12 cellular contexts compared by ENCODE assay signal in the genomic region with DNA sequence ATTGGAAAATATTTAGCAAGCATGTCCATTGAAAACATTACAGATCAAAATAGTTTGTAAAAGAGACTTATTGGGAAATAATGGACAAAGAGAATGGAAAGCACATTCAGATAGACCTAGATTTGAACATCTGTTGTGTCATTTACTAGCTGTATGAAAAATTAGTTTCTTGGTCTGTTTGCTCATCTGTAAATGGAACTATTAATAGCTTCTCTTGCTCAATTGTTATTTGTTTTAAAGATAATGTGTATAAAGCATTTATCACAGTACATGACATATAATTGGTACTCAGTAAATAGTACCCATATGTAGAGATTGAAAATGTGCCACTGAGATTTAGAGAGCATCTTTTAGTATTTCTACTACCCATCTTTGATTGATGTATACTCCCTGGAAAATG.
"Had no signal": no experiment of that assay in that cellular context is flagged by ENCODE, and none has a peak within 500 bp of the region (broad histone marks: within the 10 kb centered on the region; RNA-seq: fewer than 3 reads in every experiment).

No MANE protein-coding gene starts in this region.

- H3K4me3 Mint-ChIP-seq: activated naive CD4-positive, alpha-beta T cell treated with anti-CD3 and anti-CD28 coated beads, Interleukin-2, amount 50 U/mL, for 24 hours had no signal

- H3K27me3 ChIP-seq: dorsolateral prefrontal cortex, esophagus muscularis mucosa, heart left ventricle had no signal

- H3K4me1 ChIP-seq: esophagus muscularis mucosa, heart left ventricle had no signal

- DNase-seq: activated CD4-positive, alpha-beta T cell treated with anti-CD3 and anti-CD28 coated beads for 48 hours; activated CD8-positive, alpha-beta memory T cell treated with anti-CD3 and anti-CD28 coated beads, Interleukin-2, amount 50 U/mL, for 48 hours; aorta; dorsolateral prefrontal cortex; heart left ventricle; mesendoderm; stimulated activated CD4-positive, alpha-beta T cell treated with anti-CD3 and anti-CD28 coated beads, Interleukin-2, amount 100 ng/mL, for 24 hours; stimulated activated naive CD4-positive, alpha-beta T cell; trophoblast cell had no signal

- H3K9me3 Mint-ChIP-seq: activated naive CD4-positive, alpha-beta T cell treated with anti-CD3 and anti-CD28 coated beads, Interleukin-2, amount 50 U/mL, for 24 hours had no signal

- ATAC-seq: heart left ventricle, sciatic nerve had no signal

- H3K27ac ChIP-seq: dorsolateral prefrontal cortex, esophagus muscularis mucosa, heart left ventricle had no signal

- H3K27me3 Mint-ChIP-seq: activated naive CD4-positive, alpha-beta T cell treated with anti-CD3 and anti-CD28 coated beads, Interleukin-2, amount 50 U/mL, for 24 hours had no signal

- H3K27ac Mint-ChIP-seq: activated naive CD4-positive, alpha-beta T cell treated with anti-CD3 and anti-CD28 coated beads, Interleukin-2, amount 50 U/mL, for 24 hours had no signal

- H3K4me3 ChIP-seq: dorsolateral prefrontal cortex, esophagus muscularis mucosa, heart left ventricle had no signal
